Comparison of ENCODE assay signal across 13 cellular contexts in genomic region chr1:97277891-97278662, GRCh38.
DNase-seq lines count a peak whose midpoint lies in the region; ATAC-seq and TF ChIP-seq lines count a peak whose summit lies in the region.
"Had no signal": no experiment of that assay in that cellular context is flagged by ENCODE, and none has a peak within 500 bp of the region (broad histone marks: within the 10 kb centered on the region; RNA-seq: fewer than 3 reads in every experiment).

No MANE protein-coding gene starts in this region.

- H3K9me3 ChIP-seq in RWPE2 (ENCODE audit: severe bottlenecking) = no peaks in the 10 kb centered on the region
- H3K9me3 ChIP-seq: adrenal gland, esophagus muscularis mucosa, tibial nerve had no signal

- POLR2A ChIA-PET in activated CD4-positive, alpha-beta T cell treated with anti-CD3 and anti-CD28 coated beads for 36 hours (lab: Charles Lee) = no interaction called here

- no peaks in the 10 kb centered on the region for H3K27me3 Mint-ChIP-seq in activated CD4-positive, alpha-beta T cell treated with anti-CD3 and anti-CD28 coated beads for 36 hours

- H3K36me3 Mint-ChIP-seq in activated CD4-positive, alpha-beta T cell treated with anti-CD3 and anti-CD28 coated beads for 36 hours (ENCODE audit: low read depth) = peaks cover 33% of the 10 kb centered on the region
- H3K36me3 Mint-ChIP-seq in stimulated activated effector memory CD8-positive, alpha-beta T cell treated with anti-CD3 and anti-CD28 coated beads, Interleukin-12 subunit alpha, Interleukin-12 subunit beta, amount 100 ng/mL, for 72 hours = peaks cover 4% of the 10 kb centered on the region

- H3K4me1 Mint-ChIP-seq in activated CD4-positive, alpha-beta T cell treated with anti-CD3 and anti-CD28 coated beads for 36 hours = peaks cover 11% of the 10 kb centered on the region
- H3K4me1 Mint-ChIP-seq in stimulated activated effector memory CD8-positive, alpha-beta T cell treated with anti-CD3 and anti-CD28 coated beads, Interleukin-12 subunit alpha, Interleukin-12 subunit beta, amount 100 ng/mL, for 72 hours = peaks cover 12% of the 10 kb centered on the region

- no peak overlapping the region for H3K4me3 Mint-ChIP-seq in activated CD4-positive, alpha-beta T cell treated with anti-CD3 and anti-CD28 coated beads for 36 hours
- H3K4me3 Mint-ChIP-seq in stimulated activated effector memory CD8-positive, alpha-beta T cell treated with anti-CD3 and anti-CD28 coated beads, Interleukin-12 subunit alpha, Interleukin-12 subunit beta, amount 100 ng/mL, for 72 hours = no peak overlapping the region

- H3K27ac ChIP-seq in RWPE2 (ENCODE audit: poor library complexity, severe bottlenecking) = peak overlapping the region; percentile 90
- H3K27ac ChIP-seq: esophagus muscularis mucosa had no signal

- no peak for TF ChIP-seq CTCF in RWPE2 (IDR thresholded peaks at IDR 0.05; ENCODE audit: poor library complexity, severe bottlenecking)

- H3K36me3 ChIP-seq in RWPE2 (ENCODE audit: low read depth) = no peaks in the 10 kb centered on the region
- H3K36me3 ChIP-seq: adrenal gland, esophagus muscularis mucosa had no signal

- intact Hi-C loops in activated CD4-positive, alpha-beta T cell treated with anti-CD3 and anti-CD28 coated beads for 36 hours (cut with DNase I, micrococcal nuclease) = no loop called here

- H3K4me3 ChIP-seq in RWPE2 (ENCODE audit: severe bottlenecking) = no peak overlapping the region
- H3K4me3 ChIP-seq: adrenal gland, esophagus muscularis mucosa, tibial nerve had no signal

- ATAC-seq in activated CD4-positive, alpha-beta T cell treated with anti-CD3 and anti-CD28 coated beads for 36 hours = peak; percentile 80
- ATAC-seq in RWPE2 (ENCODE audit: low read depth) (peak; percentile 96), GM18867 (IDR thresholded peaks at IDR 0.05; ENCODE audit: unreplicated experiment) (no peak)
- peak; percentile 95 for ATAC-seq in stimulated activated effector memory CD8-positive, alpha-beta T cell treated with anti-CD3 and anti-CD28 coated beads, Interleukin-12 subunit alpha, Interleukin-12 subunit beta, amount 100 ng/mL, for 72 hours

- peak overlapping the region; percentile 73 for H3K27ac Mint-ChIP-seq in activated CD4-positive, alpha-beta T cell treated with anti-CD3 and anti-CD28 coated beads for 36 hours
- peak overlapping the region; percentile 3 for H3K27ac Mint-ChIP-seq in stimulated activated effector memory CD8-positive, alpha-beta T cell treated with anti-CD3 and anti-CD28 coated beads, Interleukin-12 subunit alpha, Interleukin-12 subunit beta, amount 100 ng/mL, for 72 hours

- no peaks in the 10 kb centered on the region for H3K27me3 ChIP-seq in RWPE2 (ENCODE audit: insufficient read depth, poor library complexity, severe bottlenecking)
- H3K27me3 ChIP-seq: adrenal gland, esophagus muscularis mucosa, tibial nerve had no signal

- DNase-seq in activated CD4-positive, alpha-beta T cell treated with anti-CD3 and anti-CD28 coated beads for 36 hours = no peak
- no peak for DNase-seq in activated CD4-positive, alpha-beta T cell treated with anti-CD3 and anti-CD28 coated beads, Interleukin-2, amount 50 U/mL, for 1 hour
- no peak for DNase-seq in RWPE2 (ENCODE audit: low spot score)
- peak; percentile 61 for DNase-seq in fibroblast of the conjunctiva (ENCODE audit: low read depth)
- DNase-seq in stimulated activated effector memory CD8-positive, alpha-beta T cell treated with anti-CD3 and anti-CD28 coated beads, Interleukin-12 subunit alpha, Interleukin-12 subunit beta, amount 100 ng/mL, for 72 hours (ENCODE audit: low spot score in 2 of 2) = no peak
- no peak for DNase-seq in SKM-1 treated with dmso at 0.1 percent for 144 hours (lab: John Stamatoyannopoulos, UW; ENCODE audit: unreplicated experiment)
- DNase-seq in OCI-M2 (lab: John Stamatoyannopoulos, UW; ENCODE audit: unreplicated experiment) = no peak
- DNase-seq: AML-193; stimulated activated CD4-positive, alpha-beta T cell treated with anti-CD3 and anti-CD28 coated beads, Interleukin-1b, Interleukin-23, amount 100 ng/mL, for 48 hours had no signal

- peaks cover 15% of the 10 kb centered on the region for H3K4me1 ChIP-seq in RWPE2 (ENCODE audit: insufficient read depth, poor library complexity, severe bottlenecking)
- H3K4me1 ChIP-seq: esophagus muscularis mucosa, tibial nerve had no signal

- H3K9me3 Mint-ChIP-seq in activated CD4-positive, alpha-beta T cell treated with anti-CD3 and anti-CD28 coated beads for 36 hours (ENCODE audit: low read depth) = peaks cover 12% of the 10 kb centered on the region
- H3K9me3 Mint-ChIP-seq in stimulated activated effector memory CD8-positive, alpha-beta T cell treated with anti-CD3 and anti-CD28 coated beads, Interleukin-12 subunit alpha, Interleukin-12 subunit beta, amount 100 ng/mL, for 72 hours = peaks cover 8% of the 10 kb centered on the region

- CTCF ChIA-PET in activated CD4-positive, alpha-beta T cell treated with anti-CD3 and anti-CD28 coated beads for 36 hours (lab: Charles Lee) = no interaction called here
